ENCODE assay signal across 15 cellular contexts in genomic region chr22:39327995-39328754, GRCh38. TPM values are rescaled to one million over a fixed set of nuclear protein-coding genes. Genes with fewer than 3 reads are reported as not detected.
"Had no signal": no experiment of that assay in that cellular context is flagged by ENCODE, and none has a peak within 500 bp of the region (broad histone marks: within the 10 kb centered on the region; RNA-seq: fewer than 3 reads in every experiment).

No MANE protein-coding gene starts in this region.

- H3K27ac ChIP-seq: psoas muscle, testis had no signal

- H3K4me3 Mint-ChIP-seq: activated CD4-positive, alpha-beta T cell treated with anti-CD3 and anti-CD28 coated beads for 36 hours; activated CD8-positive, alpha-beta T cell treated with anti-CD3 and anti-CD28 coated beads, Interleukin-2, amount 10 ng/mL, durations not matched to agents 7 days and 5 days; activated T-helper 1 cell treated with anti-CD3 and anti-CD28 coated beads, Interleukin-12 subunit alpha, Interleukin-12 subunit beta, Interleukin-2, Interleukin-4 antibody, amounts not matched to agents 30 ng/mL and 10 ng/mL and 1 ng/mL, durations not matched to agents 14 hours and 24 hours and 36 hours; central memory CD8-positive, alpha-beta T cell; effector memory CD8-positive, alpha-beta T cell; nephron; stimulated activated naive CD8-positive, alpha-beta T cell treated with anti-CD3 and anti-CD28 coated beads, Interleukin-15, Interleukin-2, amounts not matched to agents 100 ng/mL and 50 ng/mL, for 24 hours had no signal

- H3K4me1 ChIP-seq: psoas muscle had no signal

- H3K27me3 Mint-ChIP-seq: activated CD4-positive, alpha-beta T cell treated with anti-CD3 and anti-CD28 coated beads for 36 hours; central memory CD8-positive, alpha-beta T cell; effector memory CD8-positive, alpha-beta T cell; stimulated activated naive CD8-positive, alpha-beta T cell treated with anti-CD3 and anti-CD28 coated beads, Interleukin-15, Interleukin-2, amounts not matched to agents 100 ng/mL and 50 ng/mL, for 24 hours had no signal

- H3K4me1 Mint-ChIP-seq: central memory CD8-positive, alpha-beta T cell had no signal

- H3K4me3 ChIP-seq: mucosa of descending colon, psoas muscle, testis had no signal

- H3K27me3 ChIP-seq: testis had no signal

- H3K27ac Mint-ChIP-seq: activated CD4-positive, alpha-beta T cell treated with anti-CD3 and anti-CD28 coated beads for 36 hours; activated CD8-positive, alpha-beta T cell treated with anti-CD3 and anti-CD28 coated beads, Interleukin-2, amount 10 ng/mL, durations not matched to agents 7 days and 5 days; activated T-helper 1 cell treated with anti-CD3 and anti-CD28 coated beads, Interleukin-12 subunit alpha, Interleukin-12 subunit beta, Interleukin-2, Interleukin-4 antibody, amounts not matched to agents 30 ng/mL and 10 ng/mL and 1 ng/mL, durations not matched to agents 14 hours and 24 hours and 36 hours; effector memory CD8-positive, alpha-beta T cell; nephron; stimulated activated naive CD8-positive, alpha-beta T cell treated with anti-CD3 and anti-CD28 coated beads, Interleukin-15, Interleukin-2, amounts not matched to agents 100 ng/mL and 50 ng/mL, for 24 hours had no signal

- H3K9me3 ChIP-seq: mucosa of descending colon, psoas muscle, testis had no signal

- DNase-seq: activated CD4-positive, alpha-beta T cell treated with anti-CD3 and anti-CD28 coated beads for 36 hours; activated CD8-positive, alpha-beta T cell treated with anti-CD3 and anti-CD28 coated beads, Interleukin-2, amount 10 ng/mL, durations not matched to agents 7 days and 5 days; activated naive CD4-positive, alpha-beta T cell treated with Interleukin-2 at 50 U/mL for 16 hours; effector memory CD8-positive, alpha-beta T cell; erythroblast; hippocampal formation; mucosa of descending colon; psoas muscle; stimulated activated CD4-positive, alpha-beta T cell treated with anti-CD3 and anti-CD28 coated beads, Interleukin-2, amount 100 ng/mL, for 48 hours; T1000; testis had no signal

- H3K9me3 Mint-ChIP-seq: activated T-helper 1 cell treated with anti-CD3 and anti-CD28 coated beads, Interleukin-12 subunit alpha, Interleukin-12 subunit beta, Interleukin-2, Interleukin-4 antibody, amounts not matched to agents 30 ng/mL and 10 ng/mL and 1 ng/mL, durations not matched to agents 14 hours and 24 hours and 36 hours; central memory CD8-positive, alpha-beta T cell; effector memory CD8-positive, alpha-beta T cell; nephron; stimulated activated naive CD8-positive, alpha-beta T cell treated with anti-CD3 and anti-CD28 coated beads, Interleukin-15, Interleukin-2, amounts not matched to agents 100 ng/mL and 50 ng/mL, for 24 hours had no signal

- ATAC-seq: activated CD4-positive, alpha-beta T cell treated with anti-CD3 and anti-CD28 coated beads for 36 hours; activated CD8-positive, alpha-beta T cell treated with anti-CD3 and anti-CD28 coated beads, Interleukin-2, amount 10 ng/mL, durations not matched to agents 7 days and 5 days; effector memory CD8-positive, alpha-beta T cell; mucosa of descending colon had no signal

RNA-seq across cellular contexts. Expression of gene SYNGR1, which starts 21.6 kb away (rescaled TPM):
- total RNA-seq: activated T-helper 1 cell treated with anti-CD3 and anti-CD28 coated beads, Interleukin-12 subunit alpha, Interleukin-12 subunit beta, Interleukin-2, Interleukin-4 antibody, amounts not matched to agents 30 ng/mL and 10 ng/mL and 1 ng/mL, durations not matched to agents 14 hours and 24 hours and 36 hours had no signal
